In genomic region chr19:22622901-22623840, GRCh38 we compare ENCODE assay signal across 19 cellular contexts. TPM values are rescaled to one million over a fixed set of nuclear protein-coding genes. Genes with fewer than 3 reads are reported as not detected.
DNase-seq lines count a peak whose midpoint lies in the region; ATAC-seq and TF ChIP-seq lines count a peak whose summit lies in the region.
"Had no signal": no experiment of that assay in that cellular context is flagged by ENCODE, and none has a peak within 500 bp of the region (broad histone marks: within the 10 kb centered on the region; RNA-seq: fewer than 3 reads in every experiment).

No MANE protein-coding gene starts in this region.

- H3K9ac ChIP-seq in rectal smooth muscle tissue (ENCODE audit: low read length): no peak overlapping the region

- WGBS in right cardiac atrium: 6% methylated on average over 69 of the region's 71 CpGs

- no peak for TF ChIP-seq CTCF in breast epithelium (IDR thresholded peaks at IDR 0.05)
- no peak for TF ChIP-seq CTCF in MCF 10A (IDR thresholded peaks at IDR 0.05; ENCODE audit: unreplicated experiment)
- TF ChIP-seq CTCF in CD8-positive, alpha-beta T cell (IDR thresholded peaks at IDR 0.05): no peak

- TF ChIP-seq POLR2A in breast epithelium (IDR thresholded peaks at IDR 0.05): no peak

- H3K9me3 Mint-ChIP-seq in MCF 10A (ENCODE audit: unreplicated experiment): peaks cover 14% of the 10 kb centered on the region
- peaks cover 4% of the 10 kb centered on the region for H3K9me3 Mint-ChIP-seq in CD8-positive, alpha-beta T cell
- H3K9me3 Mint-ChIP-seq: CD4-positive, alpha-beta T cell had no signal

- POLR2A ChIA-PET in MCF 10A (lab: Yijun Ruan, JAX): no interaction called here
- POLR2A ChIA-PET in CD8-positive, alpha-beta T cell (lab: Charles Lee): no interaction called here

- H3K4me3 ChIP-seq in breast epithelium (peak overlapping the region; percentile 23 to 70 (median 53)), right cardiac atrium (ENCODE audit: low read length) (peak overlapping the region; percentile 39), rectal smooth muscle tissue (ENCODE audit: low read length) (peak overlapping the region; percentile 21)
- no peak overlapping the region for H3K4me3 ChIP-seq in CD8-positive, alpha-beta T cell (ENCODE audit: low read depth, low read length)
- H3K4me3 ChIP-seq: hepatocyte, SJCRH30 had no signal

- peak in 1 of 2 donors; percentile 29 for DNase-seq in breast epithelium (ENCODE audit: low spot score in 2 of 2)
- no peak for DNase-seq in MCF 10A (ENCODE audit: unreplicated experiment)
- DNase-seq in right cardiac atrium: peak; percentile 72 to 90 (median 89)
- no peak for DNase-seq in GM19238 (ENCODE audit: insufficient read length, low spot score)
- DNase-seq in NCI-H2196 (lab: John Stamatoyannopoulos, UW; ENCODE audit: unreplicated experiment): no peak
- no peak for DNase-seq in CD8-positive, alpha-beta T cell
- no peak for DNase-seq in GDM1 (lab: John Stamatoyannopoulos, UW)
- DNase-seq: activated CD4-positive, alpha-beta memory T cell treated with anti-CD3 and anti-CD28 coated beads, Interleukin-2, amount 10 ng/mL, durations not matched to agents 7 days and 5 days; adrenal gland; CD4-positive, alpha-beta T cell; cortex of kidney; H7; NCI-H1092; NCI-H345; SJCRH30; stimulated activated CD4-positive, alpha-beta T cell treated with anti-CD3 and anti-CD28 coated beads, Interleukin-4, amount 100 ng/mL, for 4 hours had no signal

- H3K9me3 ChIP-seq in breast epithelium (no peaks in the 10 kb centered on the region), right cardiac atrium (ENCODE audit: control insufficient read depth, low read length) (no peaks in the 10 kb centered on the region)
- no peaks in the 10 kb centered on the region for H3K9me3 ChIP-seq in CD8-positive, alpha-beta T cell (ENCODE audit: low read length)
- H3K9me3 ChIP-seq: adrenal gland, SJCRH30 had no signal

- H3K27me3 Mint-ChIP-seq in MCF 10A (ENCODE audit: insufficient read depth, unreplicated experiment): no peaks in the 10 kb centered on the region
- peaks cover 6% of the 10 kb centered on the region for H3K27me3 Mint-ChIP-seq in CD8-positive, alpha-beta T cell (ENCODE audit: low read depth)
- H3K27me3 Mint-ChIP-seq: activated CD4-positive, alpha-beta memory T cell treated with anti-CD3 and anti-CD28 coated beads, Interleukin-2, amount 10 ng/mL, durations not matched to agents 7 days and 5 days; activated T-helper 17 cell treated with anti-CD3 and anti-CD28 coated beads, Interleukin-2, amount 50 U/mL, for 72 hours had no signal

- H3K4me1 Mint-ChIP-seq in MCF 10A (ENCODE audit: insufficient read depth, unreplicated experiment): no peaks in the 10 kb centered on the region
- no peaks in the 10 kb centered on the region for H3K4me1 Mint-ChIP-seq in CD8-positive, alpha-beta T cell (ENCODE audit: low read depth)
- H3K4me1 Mint-ChIP-seq: activated CD4-positive, alpha-beta memory T cell treated with anti-CD3 and anti-CD28 coated beads, Interleukin-2, amount 10 ng/mL, durations not matched to agents 7 days and 5 days; activated T-helper 17 cell treated with anti-CD3 and anti-CD28 coated beads, Interleukin-2, amount 50 U/mL, for 72 hours had no signal

- H3K36me3 ChIP-seq in breast epithelium (no peaks in the 10 kb centered on the region), rectal smooth muscle tissue (ENCODE audit: control insufficient read depth, insufficient read depth, low read length) (no peaks in the 10 kb centered on the region)
- H3K36me3 ChIP-seq in CD8-positive, alpha-beta T cell (ENCODE audit: insufficient read depth, low read length): no peaks in the 10 kb centered on the region
- H3K36me3 ChIP-seq: adrenal gland, SJCRH30 had no signal

- H3K4me1 ChIP-seq in breast epithelium (no peaks in the 10 kb centered on the region), right cardiac atrium (ENCODE audit: control insufficient read depth, insufficient read depth, low read length) (no peaks in the 10 kb centered on the region), rectal smooth muscle tissue (ENCODE audit: control insufficient read depth, insufficient read depth, low read length) (no peaks in the 10 kb centered on the region)
- H3K4me1 ChIP-seq in CD8-positive, alpha-beta T cell (ENCODE audit: insufficient read depth, low read length): no peaks in the 10 kb centered on the region
- H3K4me1 ChIP-seq: adrenal gland, SJCRH30 had no signal

- CTCF ChIA-PET in MCF 10A (lab: Yijun Ruan, JAX): no interaction called here
- CTCF ChIA-PET in CD8-positive, alpha-beta T cell (lab: Charles Lee): no interaction called here

- no peak overlapping the region for H3K4me3 Mint-ChIP-seq in MCF 10A (ENCODE audit: unreplicated experiment)
- no peak overlapping the region for H3K4me3 Mint-ChIP-seq in CD8-positive, alpha-beta T cell
- H3K4me3 Mint-ChIP-seq: activated CD4-positive, alpha-beta memory T cell treated with anti-CD3 and anti-CD28 coated beads, Interleukin-2, amount 10 ng/mL, durations not matched to agents 7 days and 5 days; activated T-helper 17 cell treated with anti-CD3 and anti-CD28 coated beads, Interleukin-2, amount 50 U/mL, for 72 hours; CD4-positive, alpha-beta T cell had no signal

- ATAC-seq in right cardiac atrium: peak; percentile 89
- ATAC-seq in CD8-positive, alpha-beta T cell: no peak
- ATAC-seq: activated T-helper 17 cell treated with anti-CD3 and anti-CD28 coated beads, Interleukin-2, amount 50 U/mL, for 72 hours had no signal

- H3K27me3 ChIP-seq in breast epithelium: no peaks in the 10 kb centered on the region
- H3K27me3 ChIP-seq in right cardiac atrium (ENCODE audit: control insufficient read depth, insufficient read depth): no peaks in the 10 kb centered on the region
- H3K27me3 ChIP-seq in rectal smooth muscle tissue (ENCODE audit: control insufficient read depth, insufficient read depth, low read length): no peaks in the 10 kb centered on the region
- H3K27me3 ChIP-seq in CD8-positive, alpha-beta T cell (ENCODE audit: insufficient read depth, low read length): no peaks in the 10 kb centered on the region
- H3K27me3 ChIP-seq: hepatocyte, SJCRH30 had no signal

- H3K27ac ChIP-seq in breast epithelium: peak overlapping the region; percentile 8 to 31
- no peak overlapping the region for H3K27ac ChIP-seq in right cardiac atrium (ENCODE audit: low read length)
- no peak overlapping the region for H3K27ac ChIP-seq in rectal smooth muscle tissue (ENCODE audit: low read depth, low read length)
- H3K27ac ChIP-seq in CD8-positive, alpha-beta T cell (ENCODE audit: low read depth, low read length): no peak overlapping the region
- H3K27ac ChIP-seq: adrenal gland, hepatocyte, SJCRH30 had no signal

- intact Hi-C loops in breast epithelium (cut with DNase I; ENCODE audit: low total_unique reads) (no loop called here), MCF 10A (cut with micrococcal nuclease) (no loop called here), right cardiac atrium (cut with DNase I) (no loop called here)
- intact Hi-C loops in CD8-positive, alpha-beta T cell (cut with DNase I, micrococcal nuclease): no loop called here

- no peaks in the 10 kb centered on the region for H3K36me3 Mint-ChIP-seq in MCF 10A (ENCODE audit: insufficient read depth, unreplicated experiment)
- no peaks in the 10 kb centered on the region for H3K36me3 Mint-ChIP-seq in CD8-positive, alpha-beta T cell

- BruUV-seq in MCF 10A (replicated peaks; lab: Mats Ljungman, UMichigan): no TSS peak

- no peak overlapping the region for H3K27ac Mint-ChIP-seq in MCF 10A (ENCODE audit: low read depth, unreplicated experiment)
- no peak overlapping the region for H3K27ac Mint-ChIP-seq in CD8-positive, alpha-beta T cell
- H3K27ac Mint-ChIP-seq: activated CD4-positive, alpha-beta memory T cell treated with anti-CD3 and anti-CD28 coated beads, Interleukin-2, amount 10 ng/mL, durations not matched to agents 7 days and 5 days; activated T-helper 17 cell treated with anti-CD3 and anti-CD28 coated beads, Interleukin-2, amount 50 U/mL, for 72 hours; CD4-positive, alpha-beta T cell had no signal

RNA-seq across cellular contexts. Expression of gene ZNF492, which starts 11.0 kb away (rescaled TPM):
- 1 to 10 TPM in 1 of 3 donors, under 1 TPM in 2; 0.32 to 1.2 (median 0.98) TPM for total RNA-seq in breast epithelium
- not detected in 2 replicates for total RNA-seq in MCF 10A (2022)
- total RNA-seq in right cardiac atrium: under 1 TPM in 3 of 4 donors, not detected in 1; 0.22 to 0.29 (median 0.23) TPM
- 0.05 TPM for polyA plus RNA-seq in right cardiac atrium
- total RNA-seq in CD8-positive, alpha-beta T cell: 1 to 10 TPM; 1.5 to 1.6 TPM
- total RNA-seq: H7, hepatocyte had no signal
- polyA plus RNA-seq: hepatocyte had no signal

Comparison
In these comparisons a context has a peak if more than half of its experiments do, and no peak if none do; other contexts are left out.
1. DNase-seq: peak in right cardiac atrium (3 of 3); none in MCF 10A (single experiment), GM19238 (single experiment), NCI-H2196 (single experiment), CD8-positive, alpha-beta T cell (0 of 7) and GDM1 (single experiment).
2. H3K27ac ChIP-seq: peak in breast epithelium (2 of 2); none in right cardiac atrium (single experiment), rectal smooth muscle tissue (single experiment) and CD8-positive, alpha-beta T cell (single experiment).